Comparison of ENCODE assay signal across 11 cellular contexts in the genomic region with DNA sequence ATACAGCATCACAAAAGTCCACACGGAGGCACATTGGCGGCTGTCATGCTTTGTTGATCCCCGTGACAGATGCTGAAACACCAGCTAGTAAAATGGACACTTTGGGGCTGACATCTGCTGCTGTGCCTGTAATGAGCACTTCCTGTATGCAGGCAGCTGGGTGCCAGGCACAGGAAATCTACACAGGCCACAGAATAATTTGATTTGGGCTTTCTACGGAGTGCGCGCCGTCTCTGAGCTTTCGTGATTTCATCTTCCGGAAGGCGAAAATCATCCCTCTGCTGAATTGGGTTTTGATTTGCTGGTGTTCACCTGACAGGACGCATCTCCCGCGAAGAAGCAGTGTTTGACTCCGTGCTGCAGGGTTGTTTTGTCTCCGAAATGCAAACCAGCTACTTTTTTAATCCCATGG.
DNase-seq lines count a peak whose midpoint lies in the region; ATAC-seq lines count a peak whose summit lies in the region.
"Had no signal": no experiment of that assay in that cellular context is flagged by ENCODE, and none has a peak within 500 bp of the region (broad histone marks: within the 10 kb centered on the region; RNA-seq: fewer than 3 reads in every experiment).

No MANE protein-coding gene starts in this region.

- no peaks in the 10 kb centered on the region for H3K9me3 Mint-ChIP-seq in activated CD4-positive, alpha-beta T cell treated with anti-CD3 and anti-CD28 coated beads, Interleukin-2, amount 10 ng/mL, durations not matched to agents 7 days and 5 days
- no peaks in the 10 kb centered on the region for H3K9me3 Mint-ChIP-seq in naive B cell

- H3K27ac Mint-ChIP-seq in activated CD4-positive, alpha-beta T cell treated with anti-CD3 and anti-CD28 coated beads, Interleukin-2, amount 10 ng/mL, durations not matched to agents 7 days and 5 days = peak overlapping the region; percentile 80
- peak overlapping the region in 5 of 6 donors; percentile 63 to 94 (median 81) for H3K27ac Mint-ChIP-seq in naive B cell

- CTCF ChIA-PET in activated CD4-positive, alpha-beta T cell treated with anti-CD3 and anti-CD28 coated beads, Interleukin-2, amount 10 ng/mL, durations not matched to agents 7 days and 5 days (lab: Charles Lee) = no interaction called here

- H3K27me3 Mint-ChIP-seq in activated CD4-positive, alpha-beta T cell treated with anti-CD3 and anti-CD28 coated beads, Interleukin-2, amount 10 ng/mL, durations not matched to agents 7 days and 5 days = no peaks in the 10 kb centered on the region
- no peaks in the 10 kb centered on the region for H3K27me3 Mint-ChIP-seq in naive B cell

- DNase-seq in activated CD4-positive, alpha-beta T cell treated with anti-CD3 and anti-CD28 coated beads, Interleukin-2, amount 10 ng/mL, durations not matched to agents 7 days and 5 days = no peak
- DNase-seq in activated CD4-positive, alpha-beta T cell treated with anti-CD3 and anti-CD28 coated beads for 1 hour = no peak
- DNase-seq in SHP77 (lab: John Stamatoyannopoulos, UW) (peak; percentile 70 to 85), naive B cell (peak; percentile 18), SIG-M5 (lab: John Stamatoyannopoulos, UW) (no peak), retina (no peak)
- DNase-seq: ACHN, OCI-M1 had no signal

- no peaks in the 10 kb centered on the region for H3K36me3 Mint-ChIP-seq in activated CD4-positive, alpha-beta T cell treated with anti-CD3 and anti-CD28 coated beads, Interleukin-2, amount 10 ng/mL, durations not matched to agents 7 days and 5 days (ENCODE audit: low read depth)
- no peaks in the 10 kb centered on the region for H3K36me3 Mint-ChIP-seq in naive B cell

- no peak overlapping the region for H3K4me3 Mint-ChIP-seq in activated CD4-positive, alpha-beta T cell treated with anti-CD3 and anti-CD28 coated beads, Interleukin-2, amount 10 ng/mL, durations not matched to agents 7 days and 5 days
- H3K4me3 Mint-ChIP-seq in naive B cell = peak overlapping the region in 4 of 8 donors; percentile 53 to 71 (median 64)

- ATAC-seq in HG02610 (IDR thresholded peaks at IDR 0.05; ENCODE audit: unreplicated experiment) = peak; percentile 46
- ATAC-seq in naive B cell (ENCODE audit: low read depth in 2 of 2) = peak; percentile 45 to 91
- ATAC-seq in GM19023 (IDR thresholded peaks at IDR 0.05; ENCODE audit: unreplicated experiment) = no peak
- ATAC-seq: pancreas had no signal

- H3K4me1 Mint-ChIP-seq in activated CD4-positive, alpha-beta T cell treated with anti-CD3 and anti-CD28 coated beads, Interleukin-2, amount 10 ng/mL, durations not matched to agents 7 days and 5 days = peaks cover 4% of the 10 kb centered on the region
- peaks cover 0 to 17% (median 8%) of the 10 kb centered on the region in 3 donors for H3K4me1 Mint-ChIP-seq in naive B cell

- POLR2A ChIA-PET in activated CD4-positive, alpha-beta T cell treated with anti-CD3 and anti-CD28 coated beads, Interleukin-2, amount 10 ng/mL, durations not matched to agents 7 days and 5 days (lab: Charles Lee) = no interaction called here

Comparison
In these comparisons a context has a peak if more than half of its experiments do, and no peak if none do; other contexts are left out.
1. DNase-seq: peak in SHP77 (2 of 2) and naive B cell (single experiment); none in activated CD4-positive, alpha-beta T cell treated with anti-CD3 and anti-CD28 coated beads, Interleukin-2, amount 10 ng/mL, durations not matched to agents 7 days and 5 days (single experiment), activated CD4-positive, alpha-beta T cell treated with anti-CD3 and anti-CD28 coated beads for 1 hour (single experiment), SIG-M5 (single experiment) and retina (single experiment).